9 cellular contexts compared by ENCODE assay signal in genomic region chr4:80336582-80336981, GRCh38. TPM values are rescaled to one million over a fixed set of nuclear protein-coding genes. Genes with fewer than 3 reads are reported as not detected.
A peak's percentile ranks its signal among the peaks of the same experiment; 100 is the strongest.
DNase-seq lines count a peak whose midpoint lies in the region; ATAC-seq and TF ChIP-seq lines count a peak whose summit lies in the region.
"Had no signal": no experiment of that assay in that cellular context is flagged by ENCODE, and none has a peak within 500 bp of the region (broad histone marks: within the 10 kb centered on the region; RNA-seq: fewer than 3 reads in every experiment).

No MANE protein-coding gene starts in this region.

- peak; percentile 46 for TF ChIP-seq CTCF in MM.1S (IDR thresholded peaks at IDR 0.05; ENCODE audit: low read length)
- TF ChIP-seq CTCF in astrocyte of the spinal cord (IDR thresholded peaks at IDR 0.05; ENCODE audit: low read depth, low read length) = peak; percentile 63
- TF ChIP-seq CTCF in suprapubic skin (IDR thresholded peaks at IDR 0.05) = no peak

- H3K36me3 ChIP-seq in MM.1S (replicated peaks; ENCODE audit: insufficient read depth, low read length) (no peaks in the 10 kb centered on the region), suprapubic skin (no peaks in the 10 kb centered on the region)
- H3K36me3 ChIP-seq: BLaER1 treated with 17β-estradiol and CSF1 and Interleukin-3, amounts not matched to agents 10 nM and 100 nM had no signal

- no peaks in the 10 kb centered on the region for H3K9me3 ChIP-seq in MM.1S (replicated peaks; ENCODE audit: insufficient read depth, low read length)
- no peaks in the 10 kb centered on the region for H3K9me3 ChIP-seq in suprapubic skin

- H4K20me1 ChIP-seq in MM.1S (ENCODE audit: insufficient read depth, low read length) = no peaks in the 10 kb centered on the region
- H4K20me1 ChIP-seq: BLaER1 treated with 17β-estradiol and CSF1 and Interleukin-3, amounts not matched to agents 10 nM and 100 nM had no signal

- DNase-seq in NCI-H1092 treated with DMSO at 0.1 percent for 48 hours (lab: John Stamatoyannopoulos, UW) (peak; percentile 15), NCI-H1092 (lab: John Stamatoyannopoulos, UW) (no peak), MM.1S (peak; percentile 31), astrocyte of the spinal cord (ENCODE audit: low read depth, low spot score) (peak; percentile 47), iris pigment epithelial cell (ENCODE audit: low read depth) (peak; percentile 23), suprapubic skin (ENCODE audit: low spot score in 2 of 2) (no peak), NOMO-1 treated with dmso at 0.1 percent for 144 hours (lab: John Stamatoyannopoulos, UW; ENCODE audit: unreplicated experiment) (no peak)

- 12% methylated on average over 10 of the region's 10 CpGs for WGBS in suprapubic skin

- H3F3A ChIP-seq in MM.1S (ENCODE audit: insufficient read depth, low read length) = 0 out of 2 replicates have a peak, but pooled peaks cover 5% of the 10 kb centered on the region

- H3K4me3 ChIP-seq in MM.1S (ENCODE audit: low read length) = peak overlapping the region; percentile 75
- H3K4me3 ChIP-seq in astrocyte of the spinal cord (ENCODE audit: low read depth, low read length) = peak overlapping the region; percentile 77
- H3K4me3 ChIP-seq in suprapubic skin = peak overlapping the region; percentile 58
- H3K4me3 ChIP-seq: BLaER1 treated with 17β-estradiol and CSF1 and Interleukin-3, amounts not matched to agents 10 nM and 100 nM had no signal

- no peak for TF ChIP-seq EP300 in suprapubic skin (IDR thresholded peaks at IDR 0.05)

- H3K9ac ChIP-seq in MM.1S (ENCODE audit: low read length) = peak overlapping the region; percentile 15; the same call in 1 of the 2 replicates
- H3K9ac ChIP-seq: BLaER1 treated with 17β-estradiol and CSF1 and Interleukin-3, amounts not matched to agents 10 nM and 100 nM had no signal

- no peaks in the 10 kb centered on the region for H3K9me2 ChIP-seq in MM.1S (replicated peaks; ENCODE audit: insufficient read depth, low read length)

- H3K4me1 ChIP-seq in MM.1S (ENCODE audit: low read length) (no peaks in the 10 kb centered on the region), suprapubic skin (peaks cover 13% of the 10 kb centered on the region)
- H3K4me1 ChIP-seq: BLaER1 treated with 17β-estradiol and CSF1 and Interleukin-3, amounts not matched to agents 10 nM and 100 nM had no signal

- in situ Hi-C loops in astrocyte of the spinal cord (cut with HindIII; ENCODE audit: low sequenced_read_pairs) = no loop called here

- TF ChIP-seq POLR2A in suprapubic skin (IDR thresholded peaks at IDR 0.05) = no peak

- H3K27me3 ChIP-seq in MM.1S (replicated peaks; ENCODE audit: insufficient read depth, low read length) = no peaks in the 10 kb centered on the region
- H3K27me3 ChIP-seq in suprapubic skin = peaks cover 39% of the 10 kb centered on the region
- H3K27me3 ChIP-seq: BLaER1 treated with 17β-estradiol and CSF1 and Interleukin-3, amounts not matched to agents 10 nM and 100 nM had no signal

- H3K79me2 ChIP-seq in MM.1S (ENCODE audit: low read length) = no peaks in the 10 kb centered on the region

- peak overlapping the region; percentile 76 for H3K4me2 ChIP-seq in MM.1S (ENCODE audit: low read depth, low read length)
- H3K4me2 ChIP-seq: BLaER1 treated with 17β-estradiol and CSF1 and Interleukin-3, amounts not matched to agents 10 nM and 100 nM had no signal

- H3K27ac ChIP-seq in MM.1S (ENCODE audit: low read length) (no peak overlapping the region), suprapubic skin (no peak overlapping the region)
- H3K27ac ChIP-seq: BLaER1 treated with 17β-estradiol and CSF1 and Interleukin-3, amounts not matched to agents 10 nM and 100 nM had no signal

- no peak for ATAC-seq in HG03159 (IDR thresholded peaks at IDR 0.05; ENCODE audit: unreplicated experiment)

- peak overlapping the region; percentile 85 for H2AFZ ChIP-seq in MM.1S (ENCODE audit: low read length)

RNA-seq across cellular contexts. Expression of gene CFAP299, which starts 1.1 kb away (rescaled TPM):
- not detected for total RNA-seq in suprapubic skin

Comparison
In these comparisons a context has a peak if more than half of its experiments do, and no peak if none do; other contexts are left out.
1. DNase-seq: peak in NCI-H1092 treated with DMSO at 0.1 percent for 48 hours (single experiment), MM.1S (single experiment), astrocyte of the spinal cord (single experiment) and iris pigment epithelial cell (single experiment); none in NCI-H1092 (single experiment), suprapubic skin (0 of 2) and NOMO-1 treated with dmso at 0.1 percent for 144 hours (single experiment).
2. CTCF ChIP-seq: peak in MM.1S (single experiment) and astrocyte of the spinal cord (single experiment); none in suprapubic skin (0 of 2).
3. Peak in every context shown above with its lines, with median percentiles within 50 percentile points of each other: H3K4me3 ChIP-seq.